ENCODE assay signal across 20 cellular contexts in genomic region chr1:175871647-175872046, GRCh38.
"Had no signal": no experiment of that assay in that cellular context is flagged by ENCODE, and none has a peak within 500 bp of the region (broad histone marks: within the 10 kb centered on the region; RNA-seq: fewer than 3 reads in every experiment).

No MANE protein-coding gene starts in this region.

- H3K4me1 ChIP-seq: breast epithelium, colonic mucosa, esophagus squamous epithelium, left lung, prostate gland, suprapubic skin, upper lobe of left lung, uterus had no signal

- ATAC-seq: left lung; mucosa of descending colon; naive thymus-derived CD8-positive, alpha-beta T cell had no signal

- DNase-seq: colonic mucosa; dermis blood vessel endothelial cell; esophagus squamous epithelium; foreskin fibroblast; islet precursor cell; left lung; mucosa of descending colon; naive thymus-derived CD8-positive, alpha-beta T cell; ovary; retina; sigmoid colon; stimulated activated CD4-positive, alpha-beta T cell treated with anti-CD3 and anti-CD28 coated beads, Interleukin-2, amount 100 ng/mL, for 48 hours; stimulated activated naive CD4-positive, alpha-beta T cell treated with Interleukin-2 at 50 U/mL for 16 hours; tibial artery; upper lobe of left lung; uterus had no signal

- H3K4me1 Mint-ChIP-seq: naive thymus-derived CD8-positive, alpha-beta T cell had no signal

- H3K36me3 Mint-ChIP-seq: naive thymus-derived CD8-positive, alpha-beta T cell had no signal

- H3K27me3 ChIP-seq: breast epithelium, colonic mucosa, esophagus squamous epithelium, left lung, ovary, sigmoid colon, suprapubic skin, tibial artery, upper lobe of left lung, uterus had no signal

- H3K36me3 ChIP-seq: breast epithelium, colonic mucosa, esophagus squamous epithelium, left lung, ovary, prostate gland, sigmoid colon, suprapubic skin, tibial artery, upper lobe of left lung, uterus had no signal

- H3K9me3 Mint-ChIP-seq: naive thymus-derived CD8-positive, alpha-beta T cell had no signal

- H3K4me3 ChIP-seq: breast epithelium, colonic mucosa, esophagus squamous epithelium, left lung, mucosa of descending colon, ovary, prostate gland, sigmoid colon, skin epidermis, suprapubic skin, tibial artery, upper lobe of left lung, uterus had no signal

- H3K27ac Mint-ChIP-seq: naive thymus-derived CD8-positive, alpha-beta T cell had no signal

- H3K4me3 Mint-ChIP-seq: naive thymus-derived CD8-positive, alpha-beta T cell had no signal

- H3K27ac ChIP-seq: breast epithelium, colonic mucosa, esophagus squamous epithelium, left lung, ovary, prostate gland, sigmoid colon, skin epidermis, suprapubic skin, tibial artery, upper lobe of left lung, uterus had no signal

- H3K9me3 ChIP-seq: breast epithelium, colonic mucosa, esophagus squamous epithelium, left lung, mucosa of descending colon, ovary, prostate gland, sigmoid colon, suprapubic skin, tibial artery, upper lobe of left lung, uterus had no signal
